2 cellular contexts compared by ENCODE assay signal in genomic region chr9:36729902-36730301, GRCh38.
TF ChIP-seq lines count a peak whose summit lies in the region.

No MANE protein-coding gene starts in this region.

TF ChIP-seq in IMR-90, 13 proteins besides CTCF, POLR2A, EP300 and RAD21:
- TF ChIP-seq SMC3 (IDR thresholded peaks at IDR 0.05; ENCODE audit: low read depth, low read length), result no peak
- no peak for TF ChIP-seq MAZ (IDR thresholded peaks at IDR 0.05; ENCODE audit: borderline replicate concordance, low read depth, low read length)
- no peak for TF ChIP-seq MXI1 (IDR thresholded peaks at IDR 0.05; ENCODE audit: borderline replicate concordance, low read depth, low read length)
- no peak for TF ChIP-seq ELK1 (IDR thresholded peaks at IDR 0.05; ENCODE audit: borderline replicate concordance, low read depth, low read length)
- TF ChIP-seq MAFK (IDR thresholded peaks at IDR 0.05; ENCODE audit: low read depth, low read length), result no peak
- no peak for TF ChIP-seq BHLHE40 (IDR thresholded peaks at IDR 0.05; ENCODE audit: low read depth, low read length)
- no peak for TF ChIP-seq RCOR1 (IDR thresholded peaks at IDR 0.05; ENCODE audit: insufficient replicate concordance, low read length)
- TF ChIP-seq FOS (IDR thresholded peaks at IDR 0.05; ENCODE audit: low read depth, low read length), result no peak
- TF ChIP-seq RFX5 (IDR thresholded peaks at IDR 0.05; ENCODE audit: low read depth, low read length), result no peak
- TF ChIP-seq CEBPB (IDR thresholded peaks at IDR 0.05; ENCODE audit: low read depth, low read length), result no peak
- TF ChIP-seq NFE2L2 (IDR thresholded peaks at IDR 0.05; ENCODE audit: low read depth, low read length), result no peak
- TF ChIP-seq USF2 (IDR thresholded peaks at IDR 0.05; ENCODE audit: low read depth, low read length), result no peak
- TF ChIP-seq CHD1 (IDR thresholded peaks at IDR 0.05; ENCODE audit: low read depth, low read length), result no peak

TF ChIP-seq in GM12878, 131 proteins besides CTCF, POLR2A, EP300 and RAD21:
- TF ChIP-seq ESRRA (IDR thresholded peaks at IDR 0.05; ENCODE audit: low read length) (no peak), BACH1 (IDR thresholded peaks at IDR 0.05; ENCODE audit: borderline replicate concordance) (no peak), USF2 (IDR thresholded peaks at IDR 0.05; ENCODE audit: borderline replicate concordance, low read depth, low read length) (no peak), MYC (IDR thresholded peaks at IDR 0.05; ENCODE audit: insufficient read depth, insufficient read length, insufficient replicate concordance, low read length, severe bottlenecking) (no peak), ATF3 (IDR thresholded peaks at IDR 0.05; ENCODE audit: borderline replicate concordance, extremely low read depth, low read depth, low read length) (no peak), TBL1XR1 (IDR thresholded peaks at IDR 0.05; ENCODE audit: low read depth, low read length) (no peak), CBX5 (IDR thresholded peaks at IDR 0.05; ENCODE audit: low read depth) (no peak), ZNF592 (IDR thresholded peaks at IDR 0.05) (no peak), SMC3 (IDR thresholded peaks at IDR 0.05; ENCODE audit: borderline replicate concordance, low read length) (no peak), IKZF2 (IDR thresholded peaks at IDR 0.05) (no peak), SUZ12 (IDR thresholded peaks at IDR 0.05; ENCODE audit: unreplicated experiment) (no peak), RCOR1 (conservative IDR thresholded peaks at IDR 0.05; ENCODE audit: low read depth, low read length) (no peak), EZH2 (IDR thresholded peaks at IDR 0.05; ENCODE audit: borderline replicate concordance, control insufficient read depth, low read depth, low read length) (no peak), CREM (IDR thresholded peaks at IDR 0.05; ENCODE audit: low read depth) (no peak), ZNF384 (IDR thresholded peaks at IDR 0.05; ENCODE audit: borderline replicate concordance, low read depth, low read length) (no peak), NFIC (IDR thresholded peaks at IDR 0.05; ENCODE audit: low read depth, low read length) (no peak)
